10 cellular contexts compared by ENCODE assay signal in the genomic region with DNA sequence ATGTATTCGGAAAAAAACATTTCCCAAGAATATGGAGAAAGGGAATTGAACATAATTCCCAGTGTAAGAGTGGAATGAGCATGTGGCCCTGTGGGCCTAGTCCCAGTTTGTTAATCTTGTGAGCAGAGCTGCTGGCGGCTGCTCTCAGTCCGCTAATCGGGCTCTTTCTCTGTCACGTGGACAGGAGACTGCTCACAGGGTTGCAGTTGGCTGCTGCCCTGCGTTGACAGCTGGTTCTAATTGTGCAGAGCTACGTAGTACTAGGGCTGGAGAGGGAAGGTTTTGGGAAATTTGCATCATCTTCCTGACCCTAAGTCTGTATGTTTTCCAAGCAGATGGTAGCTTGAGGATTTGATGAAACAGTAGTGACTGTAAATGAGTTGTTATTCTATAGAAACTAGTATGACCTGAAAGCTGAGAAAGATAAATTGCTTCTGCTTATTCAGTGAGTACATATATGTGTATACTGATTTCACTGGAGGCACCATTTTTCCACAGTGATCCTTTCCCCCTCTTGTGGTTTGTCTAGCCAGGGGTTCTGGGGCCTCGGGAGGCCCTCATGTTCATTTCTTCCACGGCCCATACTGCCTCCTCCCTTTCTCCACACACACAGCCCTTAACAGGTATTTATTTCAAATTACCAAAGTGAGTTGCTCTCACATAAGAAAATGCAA.
DNase-seq lines count a peak whose midpoint lies in the region; ATAC-seq and TF ChIP-seq lines count a peak whose summit lies in the region.
"Had no signal": no experiment of that assay in that cellular context is flagged by ENCODE, and none has a peak within 500 bp of the region (broad histone marks: within the 10 kb centered on the region; RNA-seq: fewer than 3 reads in every experiment).

No MANE protein-coding gene starts in this region.

- peak overlapping the region; percentile 55 for H3K4me2 ChIP-seq in SK-N-SH

- CTCF ChIA-PET in SK-N-SH (lab: Yijun Ruan, JAX), result interaction anchor here (1.0 to 1.8 kb wide), 3 partner anchors 40 to 177 kb away, joined by 3 to 4 read pairs (median 3); a partner anchor contains a TSS

- H3K9me3 ChIP-seq in SK-N-SH (no peaks in the 10 kb centered on the region), cardiac muscle cell (ENCODE audit: low read depth) (no peaks in the 10 kb centered on the region), prostate gland (no peaks in the 10 kb centered on the region)

- no peaks in the 10 kb centered on the region for H3K27me3 ChIP-seq in SK-N-SH (ENCODE audit: insufficient read depth)
- H3K27me3 ChIP-seq in cardiac muscle cell, result no peaks in the 10 kb centered on the region
- no peaks in the 10 kb centered on the region for H3K27me3 ChIP-seq in prostate gland (replicated peaks; ENCODE audit: insufficient read depth)

- H3K79me2 ChIP-seq in SK-N-SH (ENCODE audit: insufficient read depth), result no peaks in the 10 kb centered on the region

- TF ChIP-seq POLR2A in prostate gland (IDR thresholded peaks at IDR 0.05), result no peak

- intact Hi-C loops in prostate gland (cut with DNase I), result loop anchor here (5.0 kb wide), 2 partner anchors 64 to 176 kb away; no protein-coding TSS in a partner anchor

- ATAC-seq in GM18873 (IDR thresholded peaks at IDR 0.05; ENCODE audit: low FRiP score, unreplicated experiment) (no peak), GM18861 (IDR thresholded peaks at IDR 0.05; ENCODE audit: unreplicated experiment) (no peak)
- ATAC-seq: stimulated activated naive B cell treated with anti-CD40 and anti-IgM and Interleukin-4, amounts not matched to agents 10 μg/mL and 1 μg/mL and 100 μg/mL, for 72 hours had no signal

- peak; percentile 17; the same call in 1 of the 2 replicates for TF ChIP-seq RAD21 in SK-N-SH (IDR thresholded peaks at IDR 0.05; ENCODE audit: low read length)

- 37% methylated on average over 6 of the region's 9 CpGs for WGBS in SK-N-SH (ENCODE audit: low lambda C conversion rate)
- 63% methylated on average over 9 of the region's 9 CpGs for WGBS in prostate gland

- DNase-seq in DMS 273 (lab: John Stamatoyannopoulos, UW; ENCODE audit: unreplicated experiment) (peak; percentile 98), SK-N-SH (peak; percentile 79), cardiac muscle cell (ENCODE audit: low read depth in 1 of 2, low spot score in 1 of 2) (peak; percentile 73 to 99), prostate gland (ENCODE audit: low spot score) (peak; percentile 36), NCI-H1048 (lab: John Stamatoyannopoulos, UW) (no peak)
- no peak for DNase-seq in central memory CD4-positive, alpha-beta T cell
- DNase-seq: stimulated activated naive B cell treated with anti-CD40 and anti-IgM and Interleukin-4, amounts not matched to agents 10 μg/mL and 1 μg/mL and 100 μg/mL, for 72 hours; T1000 had no signal

- H3K4me3 ChIP-seq in SK-N-SH (ENCODE audit: low read depth in 2 of 2, low read length in 1 of 2), result no peak overlapping the region
- H3K4me3 ChIP-seq in cardiac muscle cell, result no peak overlapping the region
- no peak overlapping the region for H3K4me3 ChIP-seq in prostate gland

- H4K20me1 ChIP-seq in SK-N-SH (ENCODE audit: insufficient read depth), result no peaks in the 10 kb centered on the region

- peak overlapping the region; percentile 77 for H2AFZ ChIP-seq in SK-N-SH (ENCODE audit: low read depth)

- no peak for TF ChIP-seq CTCF in SK-N-SH (IDR thresholded peaks at IDR 0.05)
- no peak for TF ChIP-seq CTCF in cardiac muscle cell (IDR thresholded peaks at IDR 0.05; ENCODE audit: low read depth, low read length)
- TF ChIP-seq CTCF in prostate gland (IDR thresholded peaks at IDR 0.05), result no peak

- H3K4me1 ChIP-seq in SK-N-SH (ENCODE audit: control insufficient read depth in 1 of 2, insufficient read depth in 2 of 2, low read depth in 1 of 2, low read length in 1 of 2) (peaks cover 12 to 21% of the 10 kb centered on the region in 2 experiments; a peak in 3 of 4 replicates), cardiac muscle cell (ENCODE audit: low read depth) (no peaks in the 10 kb centered on the region), prostate gland (replicated peaks) (peaks cover 13% of the 10 kb centered on the region)

- H3F3A ChIP-seq in SK-N-SH (replicated peaks; ENCODE audit: insufficient read depth), result no peaks in the 10 kb centered on the region

- peak overlapping the region; percentile 71 to 94 for H3K27ac ChIP-seq in SK-N-SH (ENCODE audit: low read depth in 2 of 2, low read length in 1 of 2)
- H3K27ac ChIP-seq in cardiac muscle cell, result no peak overlapping the region
- peak overlapping the region; percentile 85 to 90 for H3K27ac ChIP-seq in prostate gland

- H3K9ac ChIP-seq in SK-N-SH, result peak overlapping the region; percentile 35; the same call in 1 of the 2 replicates

- H3K36me3 ChIP-seq in SK-N-SH (replicated peaks in 1 of 2; ENCODE audit: control insufficient read depth in 1 of 2, insufficient read depth in 2 of 2, low read length in 1 of 2) (no peaks in the 10 kb centered on the region), cardiac muscle cell (no peaks in the 10 kb centered on the region), prostate gland (no peaks in the 10 kb centered on the region)

- H3K9me2 ChIP-seq in SK-N-SH, result no peaks in the 10 kb centered on the region

- peak in 1 of 2 experiments; percentile 55; a peak in 1 of 4 replicates for TF ChIP-seq EP300 in SK-N-SH (IDR thresholded peaks at IDR 0.05; ENCODE audit: borderline replicate concordance in 1 of 2, low read depth in 1 of 2, low read length in 1 of 2)

- POLR2A ChIA-PET in SK-N-SH (lab: Yijun Ruan, JAX), result interaction anchor here (0.7 to 1.0 kb wide), 3 partner anchors 14 to 387 kb away, joined by 3 to 4 read pairs (median 3); no protein-coding TSS in a partner anchor

TF ChIP-seq in SK-N-SH, 30 proteins besides CTCF, POLR2A, EP300 and RAD21:
- TF ChIP-seq TCF12 (IDR thresholded peaks at IDR 0.05) (peak; percentile 99), CHD2 (IDR thresholded peaks at IDR 0.05; ENCODE audit: low read length, partially characterized antibody) (peak; percentile 81), NFIC (IDR thresholded peaks at IDR 0.05; ENCODE audit: borderline replicate concordance) (peak; percentile 54), SMC3 (IDR thresholded peaks at IDR 0.05; ENCODE audit: low read depth, low read length) (no peak), RFX5 (IDR thresholded peaks at IDR 0.05; ENCODE audit: low read length) (no peak), POLR2AphosphoS5 (IDR thresholded peaks at IDR 0.05; ENCODE audit: low read depth, low read length) (peak; percentile 76), FOSL2 (IDR thresholded peaks at IDR 0.05; ENCODE audit: borderline replicate concordance, low read depth) (no peak), RCOR1 (IDR thresholded peaks at IDR 0.05; ENCODE audit: low read length) (peak; percentile 62; the same call in 1 of the 2 replicates), FOXJ3 (CRISPR knock-in tag; IDR thresholded peaks at IDR 0.05) (no peak), MXI1 (IDR thresholded peaks at IDR 0.05; ENCODE audit: low read depth, low read length) (peak; percentile 79), TAF1 (IDR thresholded peaks at IDR 0.05; ENCODE audit: borderline replicate concordance, low read depth, low read length) (peak; percentile 30; the same call in 1 of the 2 replicates)
- TF ChIP-seq, protein P1, sequence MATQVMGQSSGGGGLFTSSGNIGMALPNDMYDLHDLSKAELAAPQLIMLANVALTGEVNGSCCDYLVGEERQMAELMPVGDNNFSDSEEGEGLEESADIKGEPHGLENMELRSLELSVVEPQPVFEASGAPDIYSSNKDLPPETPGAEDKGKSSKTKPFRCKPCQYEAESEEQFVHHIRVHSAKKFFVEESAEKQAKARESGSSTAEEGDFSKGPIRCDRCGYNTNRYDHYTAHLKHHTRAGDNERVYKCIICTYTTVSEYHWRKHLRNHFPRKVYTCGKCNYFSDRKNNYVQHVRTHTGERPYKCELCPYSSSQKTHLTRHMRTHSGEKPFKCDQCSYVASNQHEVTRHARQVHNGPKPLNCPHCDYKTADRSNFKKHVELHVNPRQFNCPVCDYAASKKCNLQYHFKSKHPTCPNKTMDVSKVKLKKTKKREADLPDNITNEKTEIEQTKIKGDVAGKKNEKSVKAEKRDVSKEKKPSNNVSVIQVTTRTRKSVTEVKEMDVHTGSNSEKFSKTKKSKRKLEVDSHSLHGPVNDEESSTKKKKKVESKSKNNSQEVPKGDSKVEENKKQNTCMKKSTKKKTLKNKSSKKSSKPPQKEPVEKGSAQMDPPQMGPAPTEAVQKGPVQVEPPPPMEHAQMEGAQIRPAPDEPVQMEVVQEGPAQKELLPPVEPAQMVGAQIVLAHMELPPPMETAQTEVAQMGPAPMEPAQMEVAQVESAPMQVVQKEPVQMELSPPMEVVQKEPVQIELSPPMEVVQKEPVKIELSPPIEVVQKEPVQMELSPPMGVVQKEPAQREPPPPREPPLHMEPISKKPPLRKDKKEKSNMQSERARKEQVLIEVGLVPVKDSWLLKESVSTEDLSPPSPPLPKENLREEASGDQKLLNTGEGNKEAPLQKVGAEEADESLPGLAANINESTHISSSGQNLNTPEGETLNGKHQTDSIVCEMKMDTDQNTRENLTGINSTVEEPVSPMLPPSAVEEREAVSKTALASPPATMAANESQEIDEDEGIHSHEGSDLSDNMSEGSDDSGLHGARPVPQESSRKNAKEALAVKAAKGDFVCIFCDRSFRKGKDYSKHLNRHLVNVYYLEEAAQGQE (IDR thresholded peaks at IDR 0.05; ENCODE audit: low read depth, low read length), result no peak
- TF ChIP-seq, protein P2, sequence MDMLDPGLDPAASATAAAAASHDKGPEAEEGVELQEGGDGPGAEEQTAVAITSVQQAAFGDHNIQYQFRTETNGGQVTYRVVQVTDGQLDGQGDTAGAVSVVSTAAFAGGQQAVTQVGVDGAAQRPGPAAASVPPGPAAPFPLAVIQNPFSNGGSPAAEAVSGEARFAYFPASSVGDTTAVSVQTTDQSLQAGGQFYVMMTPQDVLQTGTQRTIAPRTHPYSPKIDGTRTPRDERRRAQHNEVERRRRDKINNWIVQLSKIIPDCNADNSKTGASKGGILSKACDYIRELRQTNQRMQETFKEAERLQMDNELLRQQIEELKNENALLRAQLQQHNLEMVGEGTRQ (IDR thresholded peaks at IDR 0.05; ENCODE audit: borderline replicate concordance, low read depth, low read length), result peak; percentile 74
- TF ChIP-seq, protein P3, sequence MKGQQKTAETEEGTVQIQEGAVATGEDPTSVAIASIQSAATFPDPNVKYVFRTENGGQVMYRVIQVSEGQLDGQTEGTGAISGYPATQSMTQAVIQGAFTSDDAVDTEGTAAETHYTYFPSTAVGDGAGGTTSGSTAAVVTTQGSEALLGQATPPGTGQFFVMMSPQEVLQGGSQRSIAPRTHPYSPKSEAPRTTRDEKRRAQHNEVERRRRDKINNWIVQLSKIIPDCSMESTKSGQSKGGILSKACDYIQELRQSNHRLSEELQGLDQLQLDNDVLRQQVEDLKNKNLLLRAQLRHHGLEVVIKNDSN (IDR thresholded peaks at IDR 0.05; ENCODE audit: borderline replicate concordance, low read depth), result peak; percentile 91
- TF ChIP-seq, protein P4, sequence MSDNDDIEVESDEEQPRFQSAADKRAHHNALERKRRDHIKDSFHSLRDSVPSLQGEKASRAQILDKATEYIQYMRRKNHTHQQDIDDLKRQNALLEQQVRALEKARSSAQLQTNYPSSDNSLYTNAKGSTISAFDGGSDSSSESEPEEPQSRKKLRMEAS (IDR thresholded peaks at IDR 0.05; ENCODE audit: low read depth), result peak; percentile 94

Comparison
In these comparisons a context has a peak if more than half of its experiments do, and no peak if none do; other contexts are left out.
1. DNase-seq: peak in DMS 273 (single experiment), SK-N-SH (single experiment), cardiac muscle cell (2 of 2) and prostate gland (single experiment); none in NCI-H1048 (single experiment) and central memory CD4-positive, alpha-beta T cell (single experiment).